8 cellular contexts compared by ENCODE assay signal in the genomic region with DNA sequence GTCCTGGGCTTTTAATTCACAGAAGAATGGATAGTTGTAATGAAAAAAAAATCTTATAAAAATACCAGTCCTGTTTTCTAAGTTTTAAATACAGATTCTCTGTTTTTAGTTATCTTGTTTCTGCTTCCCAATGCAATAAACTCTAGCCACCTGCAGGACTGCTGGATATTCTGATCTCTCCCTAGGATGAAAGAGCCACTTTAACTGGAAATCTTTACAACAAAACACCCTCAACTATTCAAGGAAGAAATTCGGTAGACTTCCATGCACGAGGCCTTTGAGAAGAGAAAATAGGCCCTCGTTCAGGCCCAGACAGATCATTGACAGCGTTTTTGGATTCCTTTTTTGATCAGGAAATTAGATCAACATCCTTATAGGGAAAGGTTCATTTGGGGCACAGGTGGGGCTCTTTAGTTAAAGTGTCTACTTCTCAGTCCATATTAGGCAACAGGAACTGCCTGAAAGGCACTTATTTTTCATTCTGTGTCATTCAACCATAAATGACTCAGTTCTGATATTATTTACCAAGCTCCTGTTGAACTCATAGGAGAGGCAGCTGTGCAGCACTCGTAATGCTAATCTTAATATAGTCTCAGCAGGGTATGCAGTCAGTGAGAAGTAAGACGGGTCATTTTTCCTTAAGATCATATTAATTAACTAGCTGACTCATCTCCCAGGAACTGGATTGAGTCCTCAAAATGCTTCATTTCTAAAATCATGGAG.
DNase-seq lines count a peak whose midpoint lies in the region; ATAC-seq and TF ChIP-seq lines count a peak whose summit lies in the region.

No MANE protein-coding gene starts in this region.

- intact Hi-C loops in tibial artery (cut with DNase I; ENCODE audit: low total_unique reads): no loop called here

- H3K27me3 ChIP-seq in tibial artery: no peaks in the 10 kb centered on the region

- H3K27me3 Mint-ChIP-seq in activated T-cell treated with anti-CD3 and anti-CD28 coated beads, Interleukin-2, amount 50 U/mL, for 4 hours (ENCODE audit: low read depth): peaks cover 4% of the 10 kb centered on the region

- no peak for TF ChIP-seq CTCF in HFF-Myc (IDR thresholded peaks at IDR 0.05; ENCODE audit: low read depth, low read length, missing control alignments)
- TF ChIP-seq CTCF in tibial artery (IDR thresholded peaks at IDR 0.05): no peak

- ATAC-seq in activated T-cell treated with anti-CD3 and anti-CD28 coated beads, Interleukin-2, amount 50 U/mL, for 4 hours: peak; percentile 91 to 98
- no peak for ATAC-seq in HG02588 (IDR thresholded peaks at IDR 0.05; ENCODE audit: unreplicated experiment)

- H3K9me3 ChIP-seq in tibial artery: no peaks in the 10 kb centered on the region

- peak overlapping the region; percentile 72 to 84 for H3K27ac ChIP-seq in tibial artery

- no peaks in the 10 kb centered on the region for H3K36me3 ChIP-seq in tibial artery

- H3K4me3 Mint-ChIP-seq in activated T-cell treated with anti-CD3 and anti-CD28 coated beads, Interleukin-2, amount 50 U/mL, for 4 hours: peak overlapping the region; percentile 66

- H3K9me3 Mint-ChIP-seq in activated T-cell treated with anti-CD3 and anti-CD28 coated beads, Interleukin-2, amount 50 U/mL, for 4 hours: peaks cover 3% of the 10 kb centered on the region

- no peaks in the 10 kb centered on the region for H3K36me3 Mint-ChIP-seq in activated T-cell treated with anti-CD3 and anti-CD28 coated beads, Interleukin-2, amount 50 U/mL, for 4 hours (ENCODE audit: insufficient read depth)

- peaks cover 7 to 50% (median 18%) of the 10 kb centered on the region in 4 donors for H3K4me1 ChIP-seq in tibial artery

- DNase-seq in stimulated activated CD4-positive, alpha-beta T cell treated with anti-CD3 and anti-CD28 coated beads, Interleukin-12 subunit alpha, Interleukin-12 subunit beta, amount 100 ng/mL, for 48 hours (ENCODE audit: low read depth in 2 of 3, low spot score in 1 of 3): peak in 2 of 3 donors; percentile 2 to 15
- DNase-seq in stimulated activated CD4-positive, alpha-beta T cell treated with anti-CD3 and anti-CD28 coated beads, Interleukin-2, amount 100 ng/mL, for 24 hours: no peak
- DNase-seq in HFF-Myc (ENCODE audit: extremely low read depth, low read depth): peak; percentile 88
- peak; percentile 48 to 92 (median 84) for DNase-seq in NCI-H1417 (lab: John Stamatoyannopoulos, UW)
- no peak for DNase-seq in activated T-cell treated with anti-CD3 and anti-CD28 coated beads, Interleukin-2, amount 50 U/mL, for 4 hours
- DNase-seq in iris pigment epithelial cell (ENCODE audit: low read depth): peak; percentile 98
- DNase-seq in tibial artery: no peak

- no peak overlapping the region for H3K4me3 ChIP-seq in HFF-Myc (replicated peaks; ENCODE audit: low read depth, low read length)
- H3K4me3 ChIP-seq in tibial artery: no peak overlapping the region

- H3K4me1 Mint-ChIP-seq in activated T-cell treated with anti-CD3 and anti-CD28 coated beads, Interleukin-2, amount 50 U/mL, for 4 hours (ENCODE audit: low read depth): peaks cover 30% of the 10 kb centered on the region

Comparison
In these comparisons a context has a peak if more than half of its experiments do, and no peak if none do; other contexts are left out.
1. DNase-seq: peak in stimulated activated CD4-positive, alpha-beta T cell treated with anti-CD3 and anti-CD28 coated beads, Interleukin-12 subunit alpha, Interleukin-12 subunit beta, amount 100 ng/mL, for 48 hours (2 of 3), HFF-Myc (single experiment), NCI-H1417 (3 of 3) and iris pigment epithelial cell (single experiment); none in stimulated activated CD4-positive, alpha-beta T cell treated with anti-CD3 and anti-CD28 coated beads, Interleukin-2, amount 100 ng/mL, for 24 hours (0 of 2), activated T-cell treated with anti-CD3 and anti-CD28 coated beads, Interleukin-2, amount 50 U/mL, for 4 hours (single experiment) and tibial artery (0 of 2).